10 cellular contexts compared by ENCODE assay signal in genomic region chr15:60840306-60840702, GRCh38.
DNase-seq lines count a peak whose midpoint lies in the region; TF ChIP-seq lines count a peak whose summit lies in the region.
"Had no signal": no experiment of that assay in that cellular context is flagged by ENCODE, and none has a peak within 500 bp of the region (broad histone marks: within the 10 kb centered on the region; RNA-seq: fewer than 3 reads in every experiment).

No MANE protein-coding gene starts in this region.

- no peak overlapping the region for H3K4me3 Mint-ChIP-seq in nephron progenitor cell

- peak; percentile 12 for DNase-seq in NCI-H2196 (lab: John Stamatoyannopoulos, UW; ENCODE audit: unreplicated experiment)
- DNase-seq in NCI-H2196 treated with DMSO at 0.1 percent for 48 hours (lab: John Stamatoyannopoulos, UW; ENCODE audit: unreplicated experiment) = no peak
- peak; percentile 83 for DNase-seq in NCI-H146 (lab: John Stamatoyannopoulos, UW)
- DNase-seq in brain microvascular endothelial cell = peak; percentile 24
- no peak for DNase-seq in nephron progenitor cell
- no peak for DNase-seq in globus pallidus (ENCODE audit: low spot score)
- no peak for DNase-seq in GM20000 (ENCODE audit: low spot score)
- no peak for DNase-seq in activated CD4-positive, CD25-positive, alpha-beta regulatory T cell treated with anti-CD3 and anti-CD28 coated beads, Interleukin-2, amount 50 U/mL, for 72 hours
- DNase-seq: NCI-H1694 treated with DMSO at 0.1 percent for 48 hours, testis had no signal

- no peaks in the 10 kb centered on the region for H3K36me3 Mint-ChIP-seq in nephron progenitor cell (ENCODE audit: low read depth)

- H3K9me3 Mint-ChIP-seq in nephron progenitor cell = no peaks in the 10 kb centered on the region

- H3K4me3 ChIP-seq in brain microvascular endothelial cell (ENCODE audit: low read depth, low read length) = no peak overlapping the region
- H3K4me3 ChIP-seq: testis had no signal

- TF ChIP-seq CTCF in brain microvascular endothelial cell (IDR thresholded peaks at IDR 0.05; ENCODE audit: low read depth, low read length, missing control alignments) (peak; percentile 27), nephron progenitor cell (IDR thresholded peaks at IDR 0.05) (no peak), GM20000 (IDR thresholded peaks at IDR 0.05; ENCODE audit: extremely low read depth, missing control alignments) (no peak)

- H3K36me3 ChIP-seq in brain microvascular endothelial cell (replicated peaks) = no peaks in the 10 kb centered on the region

- in situ Hi-C loops in brain microvascular endothelial cell (cut with HindIII; ENCODE audit: low pct_ligation_motif_present, low sequenced_read_pairs) = no loop called here

- H3K27ac ChIP-seq in brain microvascular endothelial cell = no peak overlapping the region
- H3K27ac ChIP-seq: testis had no signal

- peak overlapping the region; percentile 76 for H3K27ac Mint-ChIP-seq in nephron progenitor cell

- peaks cover 3% of the 10 kb centered on the region for H3K27me3 Mint-ChIP-seq in nephron progenitor cell (ENCODE audit: low read depth, poor library complexity)

- peaks cover 35% of the 10 kb centered on the region for H3K4me1 Mint-ChIP-seq in nephron progenitor cell

- H3K27me3 ChIP-seq in brain microvascular endothelial cell (replicated peaks) = no peaks in the 10 kb centered on the region
- H3K27me3 ChIP-seq: testis had no signal

Comparison
In these comparisons a context has a peak if more than half of its experiments do, and no peak if none do; other contexts are left out.
1. DNase-seq: peak in NCI-H2196 (single experiment), NCI-H146 (single experiment) and brain microvascular endothelial cell (single experiment); none in NCI-H2196 treated with DMSO at 0.1 percent for 48 hours (single experiment), nephron progenitor cell (single experiment), globus pallidus (single experiment), GM20000 (single experiment) and activated CD4-positive, CD25-positive, alpha-beta regulatory T cell treated with anti-CD3 and anti-CD28 coated beads, Interleukin-2, amount 50 U/mL, for 72 hours (single experiment).